Comparison of ENCODE assay signal across 25 cellular contexts in the genomic region with DNA sequence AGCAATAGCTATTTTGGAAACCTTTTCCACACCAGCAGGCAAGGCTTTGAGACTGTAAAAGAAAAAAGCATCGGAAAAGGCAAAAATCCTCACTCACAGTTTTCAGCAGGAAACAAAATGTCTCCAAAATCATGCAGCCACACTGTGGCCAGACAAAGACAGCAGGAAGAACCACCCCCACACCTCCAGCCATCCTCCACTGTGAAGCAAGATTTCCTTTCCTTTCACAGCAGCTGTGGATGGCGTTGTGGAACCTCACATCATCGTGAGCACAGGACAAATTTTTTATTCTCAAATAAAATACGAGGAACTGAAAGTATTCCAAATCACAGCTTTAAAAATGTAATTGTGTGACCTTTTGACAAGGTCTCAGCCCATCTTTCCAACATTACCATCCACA.
DNase-seq lines count a peak whose midpoint lies in the region; ATAC-seq and TF ChIP-seq lines count a peak whose summit lies in the region.
"Had no signal": no experiment of that assay in that cellular context is flagged by ENCODE, and none has a peak within 500 bp of the region (broad histone marks: within the 10 kb centered on the region; RNA-seq: fewer than 3 reads in every experiment).

No MANE protein-coding gene starts in this region.

- in situ Hi-C loops in IMR-90 (cut with MboI; ENCODE audit: low sequenced_read_pairs), result no loop called here

- no peak overlapping the region for H2BK120ac ChIP-seq in IMR-90 (ENCODE audit: low read depth, low read length)

- TF ChIP-seq POLR2A in IMR-90 (IDR thresholded peaks at IDR 0.05; ENCODE audit: low read depth, low read length), result no peak

- no TSS peak for BruUV-seq in IMR-90 (replicated peaks; lab: Mats Ljungman, UMichigan)

- TF ChIP-seq CTCF in IMR-90 (conservative IDR thresholded peaks at IDR 0.05; ENCODE audit: low read depth, low read length) (no peak), foreskin keratinocyte (conservative IDR thresholded peaks at IDR 0.05) (no peak)

- H3K36me3 ChIP-seq in IMR-90 (ENCODE audit: control insufficient read depth, insufficient read depth, low read length), result no peaks in the 10 kb centered on the region

- H3K4ac ChIP-seq in IMR-90 (ENCODE audit: low read depth, low read length), result no peak overlapping the region

- no peak overlapping the region for H3K18ac ChIP-seq in IMR-90 (ENCODE audit: low read depth, low read length)

- H2BK20ac ChIP-seq in IMR-90 (ENCODE audit: low read depth, low read length), result no peak overlapping the region

- no CpG with 5 or more reads among the region's 4 CpGs for WGBS in IMR-90 (ENCODE audit: extremely low coverage in 2 of 2, insufficient read length in 1 of 2), 2 experiments

- H3K4me3 ChIP-seq in IMR-90 (ENCODE audit: insufficient read depth, low read depth, low read length), result no peak overlapping the region

- H4K8ac ChIP-seq in IMR-90 (ENCODE audit: low read depth in 2 of 2, low read length in 2 of 2), result no peak overlapping the region

- no peak overlapping the region for H2AK9ac ChIP-seq in IMR-90 (replicated peaks; ENCODE audit: low read depth, low read length, poor library complexity)

- H2AK5ac ChIP-seq in IMR-90 (ENCODE audit: low read depth, low read length), result no peak overlapping the region

- no peak overlapping the region for H3K23ac ChIP-seq in IMR-90 (ENCODE audit: low read depth, low read length)

- peak overlapping the region; percentile 7 for H2AFZ ChIP-seq in IMR-90 (replicated peaks; ENCODE audit: low read length, poor library complexity)

- no peak overlapping the region for H3K4me2 ChIP-seq in IMR-90 (ENCODE audit: low read depth, low read length)
- H3K4me2 ChIP-seq: SK-N-SH had no signal

- intact Hi-C loops in IMR-90 (cut with micrococcal nuclease), result no loop called here

- dilution Hi-C loops in IMR-90 (cut with HindIII; ENCODE audit: low sequenced_read_pairs, unreplicated experiment), result no loop called here

- H3K14ac ChIP-seq in IMR-90 (replicated peaks; ENCODE audit: low read depth, low read length), result no peak overlapping the region

- no peak overlapping the region for H2BK5ac ChIP-seq in IMR-90 (ENCODE audit: low read depth, low read length, poor library complexity, severe bottlenecking)

- no peak overlapping the region for H3K9ac ChIP-seq in IMR-90 (ENCODE audit: low read depth, low read length)
- H3K9ac ChIP-seq: SK-N-SH had no signal

- TF ChIP-seq RAD21 in IMR-90 (IDR thresholded peaks at IDR 0.05; ENCODE audit: low read length), result no peak

- H3K27ac ChIP-seq in IMR-90 (ENCODE audit: insufficient read depth, low read length) (no peak overlapping the region), foreskin keratinocyte (no peak overlapping the region)
- H3K27ac ChIP-seq: C4-2B, RWPE1 had no signal

- H3K9me1 ChIP-seq in IMR-90 (ENCODE audit: insufficient read depth, low read length), result peaks cover 2% of the 10 kb centered on the region; the same call in 1 of the 2 replicates

- POLR2A ChIA-PET in IMR-90 (lab: Charles Lee; ENCODE audit: unreplicated experiment), result no interaction called here

- no peaks in the 10 kb centered on the region for H3K79me1 ChIP-seq in IMR-90 (ENCODE audit: low read depth in 1 of 2, low read length in 2 of 2)

- H4K20me1 ChIP-seq in IMR-90 (ENCODE audit: insufficient read depth, low read length), result no peaks in the 10 kb centered on the region

- H4K5ac ChIP-seq in IMR-90 (ENCODE audit: low read depth, low read length), result peak overlapping the region; percentile 2; the same call in 1 of the 2 replicates

- no peak overlapping the region for H4K91ac ChIP-seq in IMR-90 (ENCODE audit: insufficient read depth, low read depth, low read length)

- ATAC-seq in IMR-90 (ENCODE audit: low read depth) (peak; percentile 35; the same call in 1 of the 2 replicates), foreskin keratinocyte (no peak)
- ATAC-seq: T-cell had no signal

- H2BK15ac ChIP-seq in IMR-90 (ENCODE audit: low read depth, low read length), result no peak overlapping the region

- H3K4me1 ChIP-seq in IMR-90 (ENCODE audit: control insufficient read depth, insufficient read depth, low read length), result no peaks in the 10 kb centered on the region; the same call in 1 of the 2 replicates
- no peaks in the 10 kb centered on the region for H3K4me1 ChIP-seq in foreskin keratinocyte

- DNase-seq in IMR-90, result peak; percentile 11
- DNase-seq in cerebellar cortex (ENCODE audit: low spot score), result peak; percentile 22
- DNase-seq in middle frontal gyrus (ENCODE audit: extremely low spot score, low spot score), result peak; percentile 42
- DNase-seq in superior temporal gyrus (ENCODE audit: extremely low spot score), result peak; percentile 57
- no peak for DNase-seq in Ammon's horn (ENCODE audit: low spot score)
- DNase-seq in SW 1271 (lab: John Stamatoyannopoulos, UW), result no peak
- no peak for DNase-seq in foreskin keratinocyte
- DNase-seq in SKM-1 treated with dmso at 0.1 percent for 144 hours (lab: John Stamatoyannopoulos, UW; ENCODE audit: unreplicated experiment), result no peak
- DNase-seq: Calu3; CD8-positive, alpha-beta memory T cell; DMS153; HCEC 1CT; MM.1S; NCI-H1092; NCI-H1436; NCI-H1930; NCI-H226; NCI-H510A treated with DMSO at 0.1 percent for 48 hours; NCI-H774; NK-92 treated with Interleukin-12 subunit alpha and Interleukin-12 subunit beta, amount 100 ng/mL, for 24 hours; SHP77 treated with DMSO at 0.1 percent for 48 hours; SK-N-SH; T-cell had no signal

- no peaks in the 10 kb centered on the region for H3K9me3 ChIP-seq in IMR-90 (ENCODE audit: control insufficient read depth, insufficient read depth, low read length)
- H3K9me3 ChIP-seq: SK-N-SH had no signal

- CTCF ChIA-PET in IMR-90 (lab: Yijun Ruan, JAX), result no interaction called here

- H3K27me3 ChIP-seq in IMR-90 (ENCODE audit: control insufficient read depth, insufficient read depth, low read length) (no peaks in the 10 kb centered on the region), foreskin keratinocyte (peaks cover 5% of the 10 kb centered on the region)

- no peak overlapping the region for H3K56ac ChIP-seq in IMR-90 (ENCODE audit: extremely low read depth, insufficient read depth, low read length)

TF ChIP-seq in IMR-90, 13 proteins besides CTCF, POLR2A, EP300 and RAD21:
- TF ChIP-seq CHD1 (IDR thresholded peaks at IDR 0.05; ENCODE audit: low read depth, low read length), result no peak
- no peak for TF ChIP-seq RCOR1 (IDR thresholded peaks at IDR 0.05; ENCODE audit: insufficient replicate concordance, low read length)
- no peak for TF ChIP-seq MAFK (IDR thresholded peaks at IDR 0.05; ENCODE audit: low read depth, low read length)
- TF ChIP-seq RFX5 (IDR thresholded peaks at IDR 0.05; ENCODE audit: low read depth, low read length), result no peak
- TF ChIP-seq SMC3 (IDR thresholded peaks at IDR 0.05; ENCODE audit: low read depth, low read length), result no peak
- TF ChIP-seq MAZ (IDR thresholded peaks at IDR 0.05; ENCODE audit: borderline replicate concordance, low read depth, low read length), result no peak

Comparison
In these comparisons a context has a peak if more than half of its experiments do, and no peak if none do; other contexts are left out.
1. DNase-seq: peak in IMR-90 (single experiment), cerebellar cortex (single experiment), middle frontal gyrus (single experiment) and superior temporal gyrus (single experiment); none in Ammon's horn (single experiment), SW 1271 (0 of 2), foreskin keratinocyte (0 of 2) and SKM-1 treated with dmso at 0.1 percent for 144 hours (single experiment).